In the genomic region with DNA sequence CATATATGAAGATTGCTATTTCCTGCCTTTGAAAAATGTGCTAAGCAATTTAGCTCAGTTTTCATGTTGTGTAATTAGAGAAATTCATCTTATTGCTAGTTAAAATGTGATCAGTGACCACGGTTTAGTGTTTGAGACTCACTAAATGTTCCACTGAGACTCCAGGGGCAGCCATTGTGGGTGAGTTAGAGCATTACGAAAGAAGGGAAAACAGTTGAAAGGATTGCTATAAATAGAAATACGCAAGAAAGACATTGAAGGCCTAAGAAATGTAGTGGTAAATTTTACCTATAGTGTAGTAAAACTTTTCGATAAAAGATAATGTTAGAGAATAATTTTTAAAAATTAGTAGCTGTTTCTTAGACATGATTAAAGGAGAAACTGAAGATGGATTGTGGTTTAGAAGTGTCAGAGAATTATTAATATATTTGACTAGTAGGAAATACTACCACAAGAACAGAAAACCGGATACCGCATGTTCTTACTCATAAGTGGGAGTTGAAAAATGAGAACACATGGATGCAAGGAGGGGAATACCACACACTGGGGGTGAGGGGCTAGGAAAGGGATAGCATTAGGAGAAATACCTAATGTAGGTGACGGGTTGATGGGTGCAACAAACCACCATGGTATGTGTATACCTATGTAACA, we compare ENCODE assay signal across 18 cellular contexts.
DNase-seq lines count a peak whose midpoint lies in the region; ATAC-seq, FAIRE-seq and TF ChIP-seq lines count a peak whose summit lies in the region.
"Had no signal": no experiment of that assay in that cellular context is flagged by ENCODE, and none has a peak within 500 bp of the region (broad histone marks: within the 10 kb centered on the region; RNA-seq: fewer than 3 reads in every experiment).

No MANE protein-coding gene starts in this region.

- no peak for TF ChIP-seq RAD21 in K562 (CRISPR knock-in tag; conservative IDR thresholded peaks at IDR 0.05 in 1 of 2, IDR thresholded peaks at IDR 0.05 in 1 of 2)

- DNase-seq in Daoy (ENCODE audit: low read depth) (peak; percentile 40), GM23248 (no peak), Kasumi-1 (lab: John Stamatoyannopoulos, UW) (peak; percentile 62 to 63), K562 (ENCODE audit: extremely low read depth in 1 of 4, low spot score in 3 of 4) (no peak), GM19240 (ENCODE audit: insufficient read length, low spot score) (no peak)
- no peak for DNase-seq in stimulated activated CD8-positive, alpha-beta memory T cell treated with anti-CD3 and anti-CD28 coated beads, Interleukin-4, amount 100 ng/mL, for 48 hours
- DNase-seq in activated naive CD8-positive, alpha-beta T cell treated with anti-CD3 and anti-CD28 coated beads for 36 hours, result no peak
- DNase-seq: amygdala; cerebellar nuclear complex; effector memory CD8-positive, alpha-beta T cell; NCI-H187; NCI-H510A; stimulated activated naive CD8-positive, alpha-beta T cell treated with anti-CD3 and anti-CD28 coated beads, Interleukin-15, amount 100 ng/mL, for 72 hours; uterus had no signal

- TF ChIP-seq CTCF in K562 (IDR thresholded peaks at IDR 0.05 in 2 of 3, conservative IDR thresholded peaks at IDR 0.05 in 1 of 3; ENCODE audit: insufficient read depth in 2 of 3, low read depth in 1 of 3, low read length in 3 of 3), result no peak

- intact Hi-C loops in K562 (cut with micrococcal nuclease), result no loop called here

- no peaks in the 10 kb centered on the region for H3K36me3 Mint-ChIP-seq in activated naive CD8-positive, alpha-beta T cell treated with anti-CD3 and anti-CD28 coated beads for 36 hours

- H3K79me2 ChIP-seq in GM23248 (ENCODE audit: insufficient read depth), result no peaks in the 10 kb centered on the region
- H3K79me2 ChIP-seq in K562 (ENCODE audit: control insufficient read depth, insufficient read depth, low read length), result no peaks in the 10 kb centered on the region; the same call in 2 of the 3 replicates

- H3K27me3 ChIP-seq in GM23248 (replicated peaks; ENCODE audit: insufficient read depth) (no peaks in the 10 kb centered on the region), K562 (ENCODE audit: control insufficient read depth in 2 of 2, insufficient read depth in 2 of 2, low read length in 2 of 2) (no peaks in the 10 kb centered on the region)
- H3K27me3 ChIP-seq: uterus had no signal

- peaks cover 2% of the 10 kb centered on the region for H3K4me1 Mint-ChIP-seq in activated naive CD8-positive, alpha-beta T cell treated with anti-CD3 and anti-CD28 coated beads for 36 hours
- H3K4me1 Mint-ChIP-seq: mesothelial cell of epicardium; stimulated activated naive CD8-positive, alpha-beta T cell treated with anti-CD3 and anti-CD28 coated beads, Interleukin-15, amount 100 ng/mL, for 72 hours had no signal

- H3K4me1 ChIP-seq in GM23248 (ENCODE audit: insufficient read depth) (peaks cover 10% of the 10 kb centered on the region), K562 (replicated peaks in 1 of 2; ENCODE audit: control insufficient read depth in 2 of 2, insufficient read depth in 2 of 2, low read length in 2 of 2) (no peaks in the 10 kb centered on the region)
- H3K4me1 ChIP-seq: uterus had no signal

- CTCF ChIA-PET in K562 (lab: Yijun Ruan, JAX; ENCODE audit: low intra/inter-chr PET ratio), result no interaction called here

- no peak overlapping the region for H3K4me2 ChIP-seq in GM23248 (ENCODE audit: unreplicated experiment)
- no peak overlapping the region for H3K4me2 ChIP-seq in K562 (ENCODE audit: insufficient read depth, low read length)

- H3K4me3 ChIP-seq in GM23248, result no peak overlapping the region
- H3K4me3 ChIP-seq in K562, result no peak overlapping the region
- H3K4me3 ChIP-seq: uterus had no signal

- H3K27ac ChIP-seq in GM23248 (no peak overlapping the region), K562 (ENCODE audit: extremely low read depth, low read depth, low read length) (no peak overlapping the region)
- H3K27ac ChIP-seq: uterus had no signal

- FAIRE-seq in K562 (lab: Jason Lieb, UNC), result no peak
- FAIRE-seq: GM18507 had no signal

- H3K9me2 ChIP-seq in GM23248 (ENCODE audit: insufficient read depth), result no peaks in the 10 kb centered on the region

- no peaks in the 10 kb centered on the region for H4K20me1 ChIP-seq in GM23248 (ENCODE audit: insufficient read depth)
- H4K20me1 ChIP-seq in K562 (replicated peaks; ENCODE audit: control insufficient read depth, insufficient read depth, low read length), result no peaks in the 10 kb centered on the region

- H3K9me3 Mint-ChIP-seq in activated naive CD8-positive, alpha-beta T cell treated with anti-CD3 and anti-CD28 coated beads for 36 hours, result no peaks in the 10 kb centered on the region
- H3K9me3 Mint-ChIP-seq: T-helper 2 cell treated with Interferon-gamma antibody and Interleukin-4, amounts not matched to agents 5 μg/mL and 100 μg/mL, for 36 hours had no signal

- H3K27ac Mint-ChIP-seq in activated naive CD8-positive, alpha-beta T cell treated with anti-CD3 and anti-CD28 coated beads for 36 hours, result no peak overlapping the region
- H3K27ac Mint-ChIP-seq: effector memory CD8-positive, alpha-beta T cell; mesothelial cell of epicardium; stimulated activated naive CD8-positive, alpha-beta T cell treated with anti-CD3 and anti-CD28 coated beads, Interleukin-15, amount 100 ng/mL, for 72 hours; T-helper 2 cell treated with Interferon-gamma antibody and Interleukin-4, amounts not matched to agents 5 μg/mL and 100 μg/mL, for 36 hours had no signal

- BruUV-seq in K562 (replicated peaks; lab: Mats Ljungman, UMichigan), result no TSS peak

- peak overlapping the region; percentile 44; the same call in 1 of the 2 replicates for H2AFZ ChIP-seq in GM23248
- no peak overlapping the region for H2AFZ ChIP-seq in K562 (ENCODE audit: low read depth, low read length)

- 95% methylated on average over 7 of the region's 7 CpGs for WGBS in GM23248 (ENCODE audit: low coverage in 1 of 2, low lambda C conversion rate in 2 of 2, missing lambda C conversion rate in 2 of 2), 2 experiments
- 86% methylated on average over 7 of the region's 7 CpGs for WGBS in K562 (ENCODE audit: insufficient coverage, low coverage, missing lambda C conversion rate)

- no peak for TF ChIP-seq EP300 in K562 (IDR thresholded peaks at IDR 0.05; ENCODE audit: low read length)

- POLR2A ChIA-PET in K562 (lab: Yijun Ruan, JAX), result no interaction called here

- no peak overlapping the region for H3K4me3 Mint-ChIP-seq in activated naive CD8-positive, alpha-beta T cell treated with anti-CD3 and anti-CD28 coated beads for 36 hours
- H3K4me3 Mint-ChIP-seq: effector memory CD8-positive, alpha-beta T cell; mesothelial cell of epicardium; stimulated activated naive CD8-positive, alpha-beta T cell treated with anti-CD3 and anti-CD28 coated beads, Interleukin-15, amount 100 ng/mL, for 72 hours; T-helper 2 cell treated with Interferon-gamma antibody and Interleukin-4, amounts not matched to agents 5 μg/mL and 100 μg/mL, for 36 hours had no signal

- no peaks in the 10 kb centered on the region for H3K27me3 Mint-ChIP-seq in activated naive CD8-positive, alpha-beta T cell treated with anti-CD3 and anti-CD28 coated beads for 36 hours
- H3K27me3 Mint-ChIP-seq: effector memory CD8-positive, alpha-beta T cell; stimulated activated naive CD8-positive, alpha-beta T cell treated with anti-CD3 and anti-CD28 coated beads, Interleukin-15, amount 100 ng/mL, for 72 hours had no signal

- H3K36me3 ChIP-seq in GM23248 (ENCODE audit: low read depth) (no peaks in the 10 kb centered on the region), K562 (ENCODE audit: control insufficient read depth, insufficient read depth, low read length) (no peaks in the 10 kb centered on the region)
- H3K36me3 ChIP-seq: uterus had no signal

- H3K9ac ChIP-seq in GM23248, result no peak overlapping the region
- H3K9ac ChIP-seq in K562 (ENCODE audit: insufficient read depth in 1 of 2, low read depth in 2 of 2, low read length in 2 of 2), result no peak overlapping the region

- no peaks in the 10 kb centered on the region for H3K9me1 ChIP-seq in K562 (ENCODE audit: control insufficient read depth, insufficient read depth, low read length)

- no peaks in the 10 kb centered on the region for H3F3A ChIP-seq in GM23248 (ENCODE audit: insufficient read depth)

- ATAC-seq in K562 (no peak), HG02970 (IDR thresholded peaks at IDR 0.05; ENCODE audit: low FRiP score, unreplicated experiment) (no peak)
- ATAC-seq: effector memory CD8-positive, alpha-beta T cell; stimulated activated naive CD8-positive, alpha-beta T cell treated with anti-CD3 and anti-CD28 coated beads, Interleukin-15, amount 100 ng/mL, for 72 hours had no signal

- in situ Hi-C loops in GM23248 (cut with MboI), result no loop called here
- in situ Hi-C loops in K562 (cut with MboI), result no loop called here

- TF ChIP-seq POLR2A in K562 (conservative IDR thresholded peaks at IDR 0.05), result no peak

- peaks cover under 1% of the 10 kb centered on the region for H3K9me3 ChIP-seq in GM23248 (ENCODE audit: low read depth)
- no peaks in the 10 kb centered on the region for H3K9me3 ChIP-seq in K562 (replicated peaks; ENCODE audit: control insufficient read depth, insufficient read depth, low read depth, low read length)
- H3K9me3 ChIP-seq: uterus had no signal

TF ChIP-seq in K562, 482 proteins besides CTCF, POLR2A, EP300 and RAD21:
- TF ChIP-seq MEF2A (IDR thresholded peaks at IDR 0.05; ENCODE audit: control insufficient read depth, low read depth, low read length) (peak; percentile 17; the same call in 1 of the 2 replicates), ZNF347 (CRISPR knock-in tag; IDR thresholded peaks at IDR 0.05; ENCODE audit: low read depth) (no peak)
TF ChIP-seq in K562: peak in this region for 1.

Comparison
In these comparisons a context has a peak if more than half of its experiments do, and no peak if none do; other contexts are left out.
1. DNase-seq: peak in Daoy (single experiment) and Kasumi-1 (2 of 2); none in GM23248 (single experiment), K562 (0 of 4), GM19240 (single experiment), stimulated activated CD8-positive, alpha-beta memory T cell treated with anti-CD3 and anti-CD28 coated beads, Interleukin-4, amount 100 ng/mL, for 48 hours (single experiment) and activated naive CD8-positive, alpha-beta T cell treated with anti-CD3 and anti-CD28 coated beads for 36 hours (single experiment).